30 cellular contexts compared by ENCODE assay signal in the genomic region with DNA sequence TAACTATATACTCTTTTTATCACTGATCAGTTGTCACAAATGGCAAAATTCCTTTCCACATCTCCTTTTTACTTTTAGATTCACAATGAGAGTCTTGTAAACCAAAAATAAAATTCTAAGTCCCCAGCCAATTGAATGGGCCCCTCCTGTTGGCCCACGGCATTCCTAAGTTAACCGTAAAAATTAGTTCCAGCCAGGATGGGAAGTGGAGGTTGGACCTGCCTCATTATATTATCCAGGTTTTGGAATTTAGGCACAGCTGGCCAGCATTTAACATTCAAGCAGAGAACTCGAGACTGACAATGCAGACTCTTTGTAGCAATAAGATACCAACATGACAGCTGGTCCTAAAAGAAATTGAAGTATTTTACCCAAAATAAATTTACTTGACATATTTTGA.
"Had no signal": no experiment of that assay in that cellular context is flagged by ENCODE, and none has a peak within 500 bp of the region (broad histone marks: within the 10 kb centered on the region; RNA-seq: fewer than 3 reads in every experiment).

No MANE protein-coding gene starts in this region.

- H3K9me3 ChIP-seq: esophagus muscularis mucosa, heart left ventricle, psoas muscle, sigmoid colon, thyroid gland, upper lobe of left lung, vagina had no signal

- H3K9me3 Mint-ChIP-seq: activated T-cell treated with anti-CD3 and anti-CD28 coated beads, Interleukin-2, amount 50 U/mL, for 72 hours; brain; stimulated activated memory B cell treated with anti-CD40 and anti-IgM and Interleukin-4, amounts not matched to agents 10 μg/mL and 1 μg/mL and 100 μg/mL, for 72 hours had no signal

- H3K27me3 Mint-ChIP-seq: naive thymus-derived CD4-positive, alpha-beta T cell; stimulated activated memory B cell treated with anti-CD40 and anti-IgM and Interleukin-4, amounts not matched to agents 10 μg/mL and 1 μg/mL and 100 μg/mL, for 72 hours; stimulated activated naive CD8-positive, alpha-beta T cell treated with anti-CD3 and anti-CD28 coated beads, Interleukin-15, amount 100 ng/mL, for 72 hours had no signal

- H3K36me3 Mint-ChIP-seq: activated naive CD8-positive, alpha-beta T cell; brain; naive thymus-derived CD4-positive, alpha-beta T cell; stimulated activated memory B cell treated with anti-CD40 and anti-IgM and Interleukin-4, amounts not matched to agents 10 μg/mL and 1 μg/mL and 100 μg/mL, for 72 hours had no signal

- ATAC-seq: activated T-cell treated with anti-CD3 and anti-CD28 coated beads, Interleukin-2, amount 50 U/mL, for 72 hours; foreskin keratinocyte; heart left ventricle; left cardiac atrium; left ventricle myocardium superior; naive thymus-derived CD4-positive, alpha-beta T cell; psoas muscle; stimulated activated memory B cell treated with anti-CD40 and anti-IgM and Interleukin-4, amounts not matched to agents 10 μg/mL and 1 μg/mL and 100 μg/mL, for 72 hours; stimulated activated naive CD8-positive, alpha-beta T cell treated with anti-CD3 and anti-CD28 coated beads, Interleukin-15, amount 100 ng/mL, for 72 hours had no signal

- H3K36me3 ChIP-seq: esophagus muscularis mucosa, heart left ventricle, sigmoid colon, thyroid gland, upper lobe of left lung, vagina had no signal

- H3K4me1 Mint-ChIP-seq: naive thymus-derived CD4-positive, alpha-beta T cell; stimulated activated memory B cell treated with anti-CD40 and anti-IgM and Interleukin-4, amounts not matched to agents 10 μg/mL and 1 μg/mL and 100 μg/mL, for 72 hours; stimulated activated naive CD8-positive, alpha-beta T cell treated with anti-CD3 and anti-CD28 coated beads, Interleukin-15, amount 100 ng/mL, for 72 hours had no signal

- H3K9ac ChIP-seq: parathyroid adenoma had no signal

- H3K27ac ChIP-seq: esophagus muscularis mucosa, foreskin keratinocyte, heart left ventricle, parathyroid adenoma, psoas muscle, sigmoid colon, thyroid gland, upper lobe of left lung, vagina had no signal

- H3K4me3 Mint-ChIP-seq: activated naive CD8-positive, alpha-beta T cell; activated T-cell treated with anti-CD3 and anti-CD28 coated beads, Interleukin-2, amount 50 U/mL, for 72 hours; brain; naive thymus-derived CD4-positive, alpha-beta T cell; stimulated activated memory B cell treated with anti-CD40 and anti-IgM and Interleukin-4, amounts not matched to agents 10 μg/mL and 1 μg/mL and 100 μg/mL, for 72 hours; stimulated activated naive CD8-positive, alpha-beta T cell treated with anti-CD3 and anti-CD28 coated beads, Interleukin-15, amount 100 ng/mL, for 72 hours had no signal

- H3K27ac Mint-ChIP-seq: activated naive CD8-positive, alpha-beta T cell; activated T-cell treated with anti-CD3 and anti-CD28 coated beads, Interleukin-2, amount 50 U/mL, for 72 hours; brain; naive thymus-derived CD4-positive, alpha-beta T cell; stimulated activated memory B cell treated with anti-CD40 and anti-IgM and Interleukin-4, amounts not matched to agents 10 μg/mL and 1 μg/mL and 100 μg/mL, for 72 hours; stimulated activated naive CD8-positive, alpha-beta T cell treated with anti-CD3 and anti-CD28 coated beads, Interleukin-15, amount 100 ng/mL, for 72 hours had no signal

- H3K4me1 ChIP-seq: parathyroid adenoma, psoas muscle, thyroid gland, upper lobe of left lung, vagina had no signal

- H3K27me3 ChIP-seq: esophagus muscularis mucosa, foreskin keratinocyte, heart left ventricle, sigmoid colon, thyroid gland, upper lobe of left lung, vagina had no signal

- H3K4me3 ChIP-seq: esophagus muscularis mucosa, heart left ventricle, psoas muscle, sigmoid colon, smooth muscle cell, thyroid gland, upper lobe of left lung, vagina had no signal

- DNase-seq: activated CD4-positive, alpha-beta T cell treated with anti-CD3 and anti-CD28 coated beads for 4 hours; activated CD4-positive, alpha-beta T cell treated with anti-CD3 and anti-CD28 coated beads, Interleukin-2, amount 50 U/mL, for 4 hours; activated effector memory CD4-positive, alpha-beta T cell treated with Interleukin-2 at 50 U/mL for 16 hours; activated naive CD4-positive, alpha-beta T cell treated with Interleukin-2 at 50 U/mL for 16 hours; activated T-cell treated with anti-CD3 and anti-CD28 coated beads for 4 hours; activated T-cell treated with anti-CD3 and anti-CD28 coated beads, Interleukin-2, amount 50 U/mL, for 72 hours; aorta; caudate nucleus; foreskin keratinocyte; heart left ventricle; islet precursor cell; left cardiac atrium; left ventricle myocardium superior; naive thymus-derived CD4-positive, alpha-beta T cell; nucleus accumbens; psoas muscle; sigmoid colon; stimulated activated CD4-positive, alpha-beta T cell treated with anti-CD3 and anti-CD28 coated beads, Interleukin-1b, Interleukin-23, amount 100 ng/mL, for 48 hours; stimulated activated CD4-positive, alpha-beta T cell treated with anti-CD3 and anti-CD28 coated beads, Interleukin-4, amount 100 ng/mL, for 4 hours; stimulated activated CD8-positive, alpha-beta memory T cell treated with anti-CD3 and anti-CD28 coated beads, Interleukin-4, amount 100 ng/mL, for 48 hours; stimulated activated naive CD8-positive, alpha-beta T cell treated with anti-CD3 and anti-CD28 coated beads, Interleukin-15, amount 100 ng/mL, for 72 hours; thyroid gland; upper lobe of left lung had no signal
